12 cellular contexts compared by ENCODE assay signal in genomic region chr5:172939561-172939960, GRCh38. TPM values are rescaled to one million over a fixed set of nuclear protein-coding genes. Genes with fewer than 3 reads are reported as not detected.
DNase-seq lines count a peak whose midpoint lies in the region; ATAC-seq and TF ChIP-seq lines count a peak whose summit lies in the region.
"Had no signal": no experiment of that assay in that cellular context is flagged by ENCODE, and none has a peak within 500 bp of the region (broad histone marks: within the 10 kb centered on the region; RNA-seq: fewer than 3 reads in every experiment).

No MANE protein-coding gene starts in this region.

- POLR2A ChIA-PET in activated CD4-positive, alpha-beta T cell treated with anti-CD3 and anti-CD28 coated beads for 36 hours (lab: Charles Lee) = no interaction called here

- H3K27ac ChIP-seq in angular gyrus (ENCODE audit: low read depth, low read length) = peak overlapping the region; percentile 23
- H3K27ac ChIP-seq in tibial nerve = no peak overlapping the region

- no peak for TF ChIP-seq CTCF in tibial nerve (IDR thresholded peaks at IDR 0.05)

- intact Hi-C loops in activated CD4-positive, alpha-beta T cell treated with anti-CD3 and anti-CD28 coated beads for 36 hours (cut with DNase I, micrococcal nuclease) = no loop called here

- no peak overlapping the region for H3K4me3 Mint-ChIP-seq in activated CD4-positive, alpha-beta T cell treated with anti-CD3 and anti-CD28 coated beads for 36 hours
- H3K4me3 Mint-ChIP-seq: natural killer cell; stimulated activated naive CD8-positive, alpha-beta T cell treated with anti-CD3 and anti-CD28 coated beads, Interleukin-15, amount 100 ng/mL, for 72 hours had no signal

- no peaks in the 10 kb centered on the region for H3K9me3 Mint-ChIP-seq in activated CD4-positive, alpha-beta T cell treated with anti-CD3 and anti-CD28 coated beads for 36 hours (ENCODE audit: low read depth)
- H3K9me3 Mint-ChIP-seq: natural killer cell; stimulated activated naive CD8-positive, alpha-beta T cell treated with anti-CD3 and anti-CD28 coated beads, Interleukin-15, amount 100 ng/mL, for 72 hours had no signal

- peaks cover 5% of the 10 kb centered on the region for H3K36me3 Mint-ChIP-seq in activated CD4-positive, alpha-beta T cell treated with anti-CD3 and anti-CD28 coated beads for 36 hours (ENCODE audit: low read depth)

- H3K27me3 ChIP-seq in tibial nerve = no peaks in the 10 kb centered on the region

- CTCF ChIA-PET in activated CD4-positive, alpha-beta T cell treated with anti-CD3 and anti-CD28 coated beads for 36 hours (lab: Charles Lee) = interaction anchor here (1.1 to 15.7 kb wide), 3 partner anchors 33 to 230 kb away, joined by 3 to 279 read pairs (median 4); no protein-coding TSS in a partner anchor

- whole genome bisulfite sequencing in tibial nerve, 2 donors = 50 to 67% methylated on average over 7 to 10 of the region's 10 CpGs

- no peak overlapping the region for H3K27ac Mint-ChIP-seq in activated CD4-positive, alpha-beta T cell treated with anti-CD3 and anti-CD28 coated beads for 36 hours
- H3K27ac Mint-ChIP-seq: natural killer cell had no signal

- H3K4me1 Mint-ChIP-seq in activated CD4-positive, alpha-beta T cell treated with anti-CD3 and anti-CD28 coated beads for 36 hours = no peaks in the 10 kb centered on the region
- H3K4me1 Mint-ChIP-seq: stimulated activated naive CD8-positive, alpha-beta T cell treated with anti-CD3 and anti-CD28 coated beads, Interleukin-15, amount 100 ng/mL, for 72 hours had no signal

- no peaks in the 10 kb centered on the region for H3K27me3 Mint-ChIP-seq in activated CD4-positive, alpha-beta T cell treated with anti-CD3 and anti-CD28 coated beads for 36 hours
- H3K27me3 Mint-ChIP-seq: stimulated activated naive CD8-positive, alpha-beta T cell treated with anti-CD3 and anti-CD28 coated beads, Interleukin-15, amount 100 ng/mL, for 72 hours had no signal

- no peak for TF ChIP-seq EP300 in tibial nerve (IDR thresholded peaks at IDR 0.05)

- peaks cover 0 to 94% (median 12%) of the 10 kb centered on the region in 3 donors for H3K36me3 ChIP-seq in tibial nerve

- DNase-seq in DMS 273 (lab: John Stamatoyannopoulos, UW; ENCODE audit: unreplicated experiment) (peak; percentile 98), NCI-H2171 (lab: John Stamatoyannopoulos, UW) (peak; percentile 68), medulla oblongata (ENCODE audit: extremely low spot score) (peak; percentile 38), LoVo (ENCODE audit: low spot score) (no peak), HK-2 (ENCODE audit: unreplicated experiment) (no peak), tibial nerve (ENCODE audit: low spot score in 2 of 2) (no peak)
- no peak for DNase-seq in activated CD4-positive, alpha-beta T cell treated with anti-CD3 and anti-CD28 coated beads for 36 hours
- DNase-seq: activated CD8-positive, alpha-beta memory T cell treated with anti-CD3 and anti-CD28 coated beads, Interleukin-2, amount 50 U/mL, for 4 hours; amniotic stem cell; natural killer cell; stimulated activated naive CD8-positive, alpha-beta T cell treated with anti-CD3 and anti-CD28 coated beads, Interleukin-15, amount 100 ng/mL, for 72 hours had no signal

- ATAC-seq in activated CD4-positive, alpha-beta T cell treated with anti-CD3 and anti-CD28 coated beads for 36 hours = no peak

- no peak for TF ChIP-seq POLR2A in tibial nerve (IDR thresholded peaks at IDR 0.05)

- no peaks in the 10 kb centered on the region for H3K9me3 ChIP-seq in tibial nerve

- H3K4me3 ChIP-seq in tibial nerve = no peak overlapping the region

- no peaks in the 10 kb centered on the region for H3K4me1 ChIP-seq in tibial nerve

RNA-seq across cellular contexts. Expression of gene RPL26L1, which starts 19.7 kb away (rescaled TPM):
- 10 to 100 TPM; 62.8 to 72.6 TPM for total RNA-seq in activated CD4-positive, alpha-beta T cell treated with anti-CD3 and anti-CD28 coated beads for 36 hours
- total RNA-seq in tibial nerve = 10 to 100 TPM in 3 of 4 donors, 1 to 10 TPM in 1; 6.1 to 30.8 (median 25.3) TPM

RNA-seq across cellular contexts. Expression of gene ATP6V0E1, which starts 44.0 kb away (rescaled TPM):
- total RNA-seq in activated CD4-positive, alpha-beta T cell treated with anti-CD3 and anti-CD28 coated beads for 36 hours = 100 to 1,000 TPM; 102 to 109 TPM
- total RNA-seq in tibial nerve = 100 to 1,000 TPM in 1 of 4 donors, 10 to 100 TPM in 3; 88.8 to 121 (median 92.0) TPM

Comparison
In these comparisons a context has a peak if more than half of its experiments do, and no peak if none do; other contexts are left out.
1. DNase-seq: peak in DMS 273 (single experiment), NCI-H2171 (single experiment) and medulla oblongata (single experiment); none in activated CD4-positive, alpha-beta T cell treated with anti-CD3 and anti-CD28 coated beads for 36 hours (single experiment), LoVo (single experiment), HK-2 (single experiment) and tibial nerve (0 of 2).